ENCODE assay signal across 10 cellular contexts in the genomic region with DNA sequence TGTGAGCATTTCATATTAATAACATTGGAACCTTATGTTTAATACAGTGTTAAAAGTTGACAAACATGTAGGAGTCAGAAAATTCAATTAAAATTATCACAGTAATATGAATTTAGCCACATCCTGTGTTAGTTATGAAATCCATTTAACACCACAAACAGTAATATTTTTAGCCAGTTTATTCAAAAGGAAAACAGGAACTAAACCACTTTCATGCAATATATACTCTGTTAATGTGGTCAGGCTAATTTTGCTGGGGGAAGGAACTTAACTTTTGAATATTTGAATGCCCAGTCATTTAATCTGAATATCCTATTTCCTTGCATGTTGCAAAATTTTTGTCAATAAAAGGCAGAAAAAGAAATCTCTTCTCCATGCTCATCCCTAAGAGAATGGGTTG. TPM values are rescaled to one million over a fixed set of nuclear protein-coding genes. Genes with fewer than 3 reads are reported as not detected.
DNase-seq lines count a peak whose midpoint lies in the region; ATAC-seq lines count a peak whose summit lies in the region.
"Had no signal": no experiment of that assay in that cellular context is flagged by ENCODE, and none has a peak within 500 bp of the region (broad histone marks: within the 10 kb centered on the region; RNA-seq: fewer than 3 reads in every experiment).

No MANE protein-coding gene starts in this region.

- peak; percentile 92 for DNase-seq in NOMO-1 treated with dmso at 0.1 percent for 144 hours (lab: John Stamatoyannopoulos, UW; ENCODE audit: unreplicated experiment)
- no peak for DNase-seq in sciatic nerve (ENCODE audit: low spot score)
- DNase-seq in stimulated activated CD4-positive, alpha-beta T cell treated with anti-CD3 and anti-CD28 coated beads, Interleukin-15, amount 100 ng/mL, for 24 hours = no peak
- DNase-seq in retina = no peak
- no peak for DNase-seq in amniotic stem cell (lab: John Stamatoyannopoulos, UW)
- DNase-seq: NCI-H187 treated with DMSO at 0.1 percent for 48 hours had no signal

- ATAC-seq in GM18868 (IDR thresholded peaks at IDR 0.05; ENCODE audit: unreplicated experiment) (peak; percentile 77), HG02852 (IDR thresholded peaks at IDR 0.05; ENCODE audit: unreplicated experiment) (peak; percentile 82), sciatic nerve (peak; percentile 46), HG02763 (IDR thresholded peaks at IDR 0.05; ENCODE audit: unreplicated experiment) (no peak)

- intact Hi-C loops in sciatic nerve (cut with DNase I) = no loop called here

RNA-seq across cellular contexts. Expression of a gene that starts 14.9 kb away (rescaled TPM):
- 21.8 TPM for total RNA-seq in sciatic nerve
- total RNA-seq: lung microvascular endothelial cell had no signal
